31 cellular contexts compared by ENCODE assay signal in genomic region chr18:53991805-53992204, GRCh38.
DNase-seq lines count a peak whose midpoint lies in the region; ATAC-seq, FAIRE-seq and TF ChIP-seq lines count a peak whose summit lies in the region.
"Had no signal": no experiment of that assay in that cellular context is flagged by ENCODE, and none has a peak within 500 bp of the region (broad histone marks: within the 10 kb centered on the region; RNA-seq: fewer than 3 reads in every experiment).

No MANE protein-coding gene starts in this region.

- intact Hi-C loops in MCF 10A (cut with micrococcal nuclease), result no loop called here
- intact Hi-C loops in breast epithelium (cut with DNase I; ENCODE audit: low total_unique reads), result no loop called here
- intact Hi-C loops in body of pancreas (cut with DNase I), result no loop called here
- intact Hi-C loops in testis (cut with DNase I; ENCODE audit: low total_unique reads), result no loop called here

- H3K36me3 Mint-ChIP-seq in MCF 10A (ENCODE audit: insufficient read depth, unreplicated experiment), result no peaks in the 10 kb centered on the region
- H3K36me3 Mint-ChIP-seq in astrocyte (ENCODE audit: low read depth, unreplicated experiment), result no peaks in the 10 kb centered on the region

- DNase-seq in MCF 10A (ENCODE audit: unreplicated experiment) (peak; percentile 10), breast epithelium (ENCODE audit: low spot score in 2 of 2) (no peak), astrocyte (ENCODE audit: low read depth) (peak; percentile 59), foreskin keratinocyte (no peak), body of pancreas (no peak), NCI-H345 treated with DMSO at 0.1 percent for 48 hours (lab: John Stamatoyannopoulos, UW; ENCODE audit: unreplicated experiment) (no peak), testis (no peak)
- DNase-seq: activated B cell treated with CpG ODN at 0.5 μM for 24 hours; activated CD8-positive, alpha-beta T cell treated with anti-CD3 and anti-CD28 coated beads for 36 hours; activated naive CD4-positive, alpha-beta T cell; amygdala; effector CD4-positive, alpha-beta T cell; GOT3; head of caudate nucleus; left lung; NCI-H1105 treated with DMSO at 0.1 percent for 48 hours; NCI-H2081 treated with DMSO at 0.1 percent for 48 hours; NCI-H510A treated with DMSO at 0.1 percent for 48 hours; stimulated activated CD4-positive, alpha-beta T cell treated with anti-CD3 and anti-CD28 coated beads, Interleukin-4, amount 100 ng/mL, for 1 hour; stimulated activated naive CD8-positive, alpha-beta T cell treated with anti-CD3 and anti-CD28 coated beads, Interleukin-15, amount 100 ng/mL, for 72 hours; upper lobe of right lung had no signal

- BruUV-seq in MCF 10A (replicated peaks; lab: Mats Ljungman, UMichigan), result no TSS peak

- H3K4me1 Mint-ChIP-seq in MCF 10A (ENCODE audit: insufficient read depth, unreplicated experiment) (peaks cover 12% of the 10 kb centered on the region), astrocyte (ENCODE audit: low read depth, unreplicated experiment) (peaks cover 10% of the 10 kb centered on the region)
- H3K4me1 Mint-ChIP-seq: activated B cell treated with CpG ODN at 0.5 μM for 24 hours; neural crest cell; stimulated activated naive CD8-positive, alpha-beta T cell treated with anti-CD3 and anti-CD28 coated beads, Interleukin-15, amount 100 ng/mL, for 72 hours had no signal

- TF ChIP-seq CTCF in MCF 10A (IDR thresholded peaks at IDR 0.05; ENCODE audit: unreplicated experiment), result no peak
- no peak for TF ChIP-seq CTCF in breast epithelium (IDR thresholded peaks at IDR 0.05)
- TF ChIP-seq CTCF in astrocyte (IDR thresholded peaks at IDR 0.05; ENCODE audit: insufficient read depth, low read depth, low read length), result no peak
- no peak for TF ChIP-seq CTCF in foreskin keratinocyte (conservative IDR thresholded peaks at IDR 0.05)
- no peak for TF ChIP-seq CTCF in body of pancreas (IDR thresholded peaks at IDR 0.05)
- TF ChIP-seq CTCF in testis (IDR thresholded peaks at IDR 0.05), result no peak

- no peak overlapping the region for H2AFZ ChIP-seq in astrocyte (ENCODE audit: low read depth, low read length)

- H3K4me2 ChIP-seq in astrocyte (ENCODE audit: low read length), result peak overlapping the region; percentile 28
- H3K4me2 ChIP-seq: BLaER1, KMS-11 had no signal

- CTCF ChIA-PET in MCF 10A (lab: Yijun Ruan, JAX), result no interaction called here

- TF ChIP-seq POLR2A in breast epithelium (IDR thresholded peaks at IDR 0.05), result no peak
- no peak for TF ChIP-seq POLR2A in body of pancreas (IDR thresholded peaks at IDR 0.05)
- no peak for TF ChIP-seq POLR2A in testis (IDR thresholded peaks at IDR 0.05)

- no peaks in the 10 kb centered on the region for H3K79me2 ChIP-seq in astrocyte (ENCODE audit: insufficient read depth, low read length)

- no peak overlapping the region for H3K4me3 ChIP-seq in breast epithelium
- no peak overlapping the region for H3K4me3 ChIP-seq in astrocyte (ENCODE audit: insufficient read depth, low read depth, low read length)
- H3K4me3 ChIP-seq in body of pancreas, result no peak overlapping the region
- H3K4me3 ChIP-seq in testis, result no peak overlapping the region
- H3K4me3 ChIP-seq: BLaER1, left lung, prostate gland, upper lobe of right lung had no signal

- POLR2A ChIA-PET in MCF 10A (lab: Yijun Ruan, JAX), result no interaction called here

- H3K27me3 ChIP-seq in breast epithelium, result no peaks in the 10 kb centered on the region
- H3K27me3 ChIP-seq in astrocyte (ENCODE audit: insufficient read depth, low read length), result no peaks in the 10 kb centered on the region
- H3K27me3 ChIP-seq in foreskin keratinocyte, result no peaks in the 10 kb centered on the region
- no peaks in the 10 kb centered on the region for H3K27me3 ChIP-seq in body of pancreas
- H3K27me3 ChIP-seq in testis, result no peaks in the 10 kb centered on the region
- H3K27me3 ChIP-seq: BLaER1, left lung, upper lobe of right lung had no signal

- no peak overlapping the region for H3K4me3 Mint-ChIP-seq in MCF 10A (ENCODE audit: unreplicated experiment)
- no peak overlapping the region for H3K4me3 Mint-ChIP-seq in astrocyte (ENCODE audit: unreplicated experiment)
- H3K4me3 Mint-ChIP-seq: activated B cell treated with CpG ODN at 0.5 μM for 24 hours; activated CD8-positive, alpha-beta T cell treated with anti-CD3 and anti-CD28 coated beads for 36 hours; neural crest cell; stimulated activated naive CD8-positive, alpha-beta T cell treated with anti-CD3 and anti-CD28 coated beads, Interleukin-15, amount 100 ng/mL, for 72 hours; T-helper 2 cell treated with Interferon-gamma antibody and Interleukin-4, amounts not matched to agents 5 μg/mL and 100 μg/mL, for 36 hours had no signal

- H3K4me1 ChIP-seq in breast epithelium (no peaks in the 10 kb centered on the region), astrocyte (ENCODE audit: insufficient read depth, low read length) (no peaks in the 10 kb centered on the region), foreskin keratinocyte (no peaks in the 10 kb centered on the region), body of pancreas (no peaks in the 10 kb centered on the region), testis (no peaks in the 10 kb centered on the region)
- H3K4me1 ChIP-seq: BLaER1, left lung, prostate gland, upper lobe of right lung had no signal

- no peak for FAIRE-seq in astrocyte (lab: Jason Lieb, UNC)

- H3K36me3 ChIP-seq in breast epithelium (no peaks in the 10 kb centered on the region), astrocyte (ENCODE audit: insufficient read depth, low read length) (no peaks in the 10 kb centered on the region), body of pancreas (replicated peaks in 1 of 2; ENCODE audit: insufficient read depth in 1 of 2, low read depth in 2 of 2) (no peaks in the 10 kb centered on the region), testis (ENCODE audit: low read depth, missing control alignments) (no peaks in the 10 kb centered on the region)
- H3K36me3 ChIP-seq: BLaER1, left lung, prostate gland, upper lobe of right lung had no signal

- no peaks in the 10 kb centered on the region for H3K27me3 Mint-ChIP-seq in MCF 10A (ENCODE audit: insufficient read depth, unreplicated experiment)
- no peaks in the 10 kb centered on the region for H3K27me3 Mint-ChIP-seq in astrocyte (ENCODE audit: low read depth, unreplicated experiment)
- H3K27me3 Mint-ChIP-seq: stimulated activated naive CD8-positive, alpha-beta T cell treated with anti-CD3 and anti-CD28 coated beads, Interleukin-15, amount 100 ng/mL, for 72 hours had no signal

- no peaks in the 10 kb centered on the region for H4K20me1 ChIP-seq in astrocyte (ENCODE audit: insufficient read depth, low read length)
- H4K20me1 ChIP-seq: BLaER1 had no signal

- H3K9ac ChIP-seq in astrocyte (ENCODE audit: low read length), result no peak overlapping the region
- H3K9ac ChIP-seq: BLaER1, KMS-11 had no signal

- H3K27ac Mint-ChIP-seq in MCF 10A (ENCODE audit: low read depth, unreplicated experiment) (no peak overlapping the region), astrocyte (ENCODE audit: unreplicated experiment) (peak overlapping the region; percentile 13)
- H3K27ac Mint-ChIP-seq: activated B cell treated with CpG ODN at 0.5 μM for 24 hours; activated CD8-positive, alpha-beta T cell treated with anti-CD3 and anti-CD28 coated beads for 36 hours; stimulated activated naive CD8-positive, alpha-beta T cell treated with anti-CD3 and anti-CD28 coated beads, Interleukin-15, amount 100 ng/mL, for 72 hours; T-helper 2 cell treated with Interferon-gamma antibody and Interleukin-4, amounts not matched to agents 5 μg/mL and 100 μg/mL, for 36 hours had no signal

- H3K9me3 ChIP-seq in breast epithelium (no peaks in the 10 kb centered on the region), astrocyte (ENCODE audit: insufficient read depth, low read depth, low read length) (no peaks in the 10 kb centered on the region), body of pancreas (no peaks in the 10 kb centered on the region), testis (no peaks in the 10 kb centered on the region)
- H3K9me3 ChIP-seq: BLaER1, left lung, prostate gland, upper lobe of right lung had no signal

- H3K9me3 Mint-ChIP-seq in MCF 10A (ENCODE audit: unreplicated experiment) (no peaks in the 10 kb centered on the region), astrocyte (ENCODE audit: unreplicated experiment) (no peaks in the 10 kb centered on the region)
- H3K9me3 Mint-ChIP-seq: activated B cell treated with CpG ODN at 0.5 μM for 24 hours; activated CD8-positive, alpha-beta T cell treated with anti-CD3 and anti-CD28 coated beads for 36 hours; neural crest cell; stimulated activated naive CD8-positive, alpha-beta T cell treated with anti-CD3 and anti-CD28 coated beads, Interleukin-15, amount 100 ng/mL, for 72 hours; T-helper 2 cell treated with Interferon-gamma antibody and Interleukin-4, amounts not matched to agents 5 μg/mL and 100 μg/mL, for 36 hours had no signal

- 69 to 76% methylated on average over 5 of the region's 5 CpGs for WGBS in body of pancreas, 2 donors
- WGBS in testis, 2 donors, result 70 to 85% methylated on average over 5 of the region's 5 CpGs

- ATAC-seq in foreskin keratinocyte (peak; percentile 35), body of pancreas (no peak), HG03460 (IDR thresholded peaks at IDR 0.05; ENCODE audit: unreplicated experiment) (no peak)
- ATAC-seq: activated CD8-positive, alpha-beta T cell treated with anti-CD3 and anti-CD28 coated beads for 36 hours; esophagus mucosa; left lung; SK-N-SH treated with all-trans-retinoic acid at 6 μM for 48 hours; stimulated activated naive CD8-positive, alpha-beta T cell treated with anti-CD3 and anti-CD28 coated beads, Interleukin-15, amount 100 ng/mL, for 72 hours; upper lobe of right lung had no signal

- H3K27ac ChIP-seq in breast epithelium (no peak overlapping the region), astrocyte (ENCODE audit: low read depth, low read length) (no peak overlapping the region), foreskin keratinocyte (no peak overlapping the region), body of pancreas (no peak overlapping the region), testis (no peak overlapping the region)
- H3K27ac ChIP-seq: 22Rv1, BLaER1, KMS-11, left lung, prostate gland, RWPE1, upper lobe of right lung had no signal

Comparison
In these comparisons a context has a peak if more than half of its experiments do, and no peak if none do; other contexts are left out.
1. DNase-seq: peak in MCF 10A (single experiment) and astrocyte (single experiment); none in breast epithelium (0 of 2), foreskin keratinocyte (0 of 2), body of pancreas (0 of 4), NCI-H345 treated with DMSO at 0.1 percent for 48 hours (single experiment) and testis (single experiment).